26 cellular contexts compared by ENCODE assay signal in genomic region chr11:20061766-20062165, GRCh38.
"Had no signal": no experiment of that assay in that cellular context is flagged by ENCODE, and none has a peak within 500 bp of the region (broad histone marks: within the 10 kb centered on the region; RNA-seq: fewer than 3 reads in every experiment).

No MANE protein-coding gene starts in this region.

- H3K36me3 ChIP-seq: ovary, vagina had no signal

- H3K9me3 Mint-ChIP-seq: mesothelial cell of epicardium; naive B cell; natural killer cell; nephron progenitor cell; stimulated activated effector memory CD8-positive, alpha-beta T cell treated with anti-CD3 and anti-CD28 coated beads, Interleukin-12 subunit alpha, Interleukin-12 subunit beta, amount 100 ng/mL, for 72 hours; stimulated activated naive CD8-positive, alpha-beta T cell treated with anti-CD3 and anti-CD28 coated beads, Interleukin-15, Interleukin-2, amounts not matched to agents 100 ng/mL and 50 ng/mL, for 24 hours had no signal

- ATAC-seq: left colon; left lung; lower lobe of right lung; natural killer cell; right cardiac atrium; sciatic nerve; stimulated activated effector memory CD8-positive, alpha-beta T cell treated with anti-CD3 and anti-CD28 coated beads, Interleukin-12 subunit alpha, Interleukin-12 subunit beta, amount 100 ng/mL, for 72 hours had no signal

- H3K9me3 ChIP-seq: left lung, lower lobe of right lung, ovary, spleen, suprapubic skin, thoracic aorta, tibial artery, upper lobe of left lung, vagina had no signal

- H3K4me1 Mint-ChIP-seq: naive B cell; natural killer cell; stimulated activated effector memory CD8-positive, alpha-beta T cell treated with anti-CD3 and anti-CD28 coated beads, Interleukin-12 subunit alpha, Interleukin-12 subunit beta, amount 100 ng/mL, for 72 hours had no signal

- H3K27me3 ChIP-seq: left lung, ovary, spleen, suprapubic skin, tibial artery, upper lobe of left lung, vagina had no signal

- H3K4me1 ChIP-seq: left lung, lower lobe of right lung, spleen, upper lobe of left lung had no signal

- H3K36me3 Mint-ChIP-seq: naive B cell; natural killer cell; stimulated activated effector memory CD8-positive, alpha-beta T cell treated with anti-CD3 and anti-CD28 coated beads, Interleukin-12 subunit alpha, Interleukin-12 subunit beta, amount 100 ng/mL, for 72 hours had no signal

- H3K4me3 ChIP-seq: left lung, lower lobe of right lung, ovary, skin epidermis, spleen, suprapubic skin, thoracic aorta, tibial artery, upper lobe of left lung, vagina had no signal

- H3K4me3 Mint-ChIP-seq: mesothelial cell of epicardium; naive B cell; natural killer cell; nephron progenitor cell; stimulated activated effector memory CD8-positive, alpha-beta T cell treated with anti-CD3 and anti-CD28 coated beads, Interleukin-12 subunit alpha, Interleukin-12 subunit beta, amount 100 ng/mL, for 72 hours; stimulated activated naive CD8-positive, alpha-beta T cell treated with anti-CD3 and anti-CD28 coated beads, Interleukin-15, Interleukin-2, amounts not matched to agents 100 ng/mL and 50 ng/mL, for 24 hours had no signal

- H3K27ac ChIP-seq: left lung, lower lobe of right lung, ovary, skin epidermis, spleen, suprapubic skin, thoracic aorta, tibial artery, upper lobe of left lung, vagina had no signal

- DNase-seq: hippocampal formation; kidney; left colon; left lung; lower lobe of right lung; mesendoderm; naive B cell; natural killer cell; nephron progenitor cell; ovary; retina; right cardiac atrium; spleen; stimulated activated CD4-positive, alpha-beta T cell treated with anti-CD3 and anti-CD28 coated beads, Interleukin-4, amount 100 ng/mL, for 24 hours; stimulated activated naive CD4-positive, alpha-beta T cell; tibial artery; upper lobe of left lung had no signal

- H3K27ac Mint-ChIP-seq: natural killer cell; nephron progenitor cell; stimulated activated effector memory CD8-positive, alpha-beta T cell treated with anti-CD3 and anti-CD28 coated beads, Interleukin-12 subunit alpha, Interleukin-12 subunit beta, amount 100 ng/mL, for 72 hours; stimulated activated naive CD8-positive, alpha-beta T cell treated with anti-CD3 and anti-CD28 coated beads, Interleukin-15, Interleukin-2, amounts not matched to agents 100 ng/mL and 50 ng/mL, for 24 hours had no signal

- H3K27me3 Mint-ChIP-seq: naive B cell; progenitor cell of endocrine pancreas; stimulated activated naive CD8-positive, alpha-beta T cell treated with anti-CD3 and anti-CD28 coated beads, Interleukin-15, Interleukin-2, amounts not matched to agents 100 ng/mL and 50 ng/mL, for 24 hours had no signal

- FAIRE-seq: kidney had no signal
